ENCODE assay signal across 32 cellular contexts in genomic region chr10:11598749-11599396, GRCh38. TPM values are rescaled to one million over a fixed set of nuclear protein-coding genes. Genes with fewer than 3 reads are reported as not detected.
DNase-seq lines count a peak whose midpoint lies in the region; ATAC-seq, FAIRE-seq and TF ChIP-seq lines count a peak whose summit lies in the region.
"Had no signal": no experiment of that assay in that cellular context is flagged by ENCODE, and none has a peak within 500 bp of the region (broad histone marks: within the 10 kb centered on the region; RNA-seq: fewer than 3 reads in every experiment).

No MANE protein-coding gene starts in this region.

- peak in 3 of 4 donors; percentile 50 to 53 (median 50) for ATAC-seq in right lobe of liver
- ATAC-seq in HepG2, result no peak
- peak; percentile 67 for ATAC-seq in left lobe of liver
- no peak for ATAC-seq in natural killer cell
- ATAC-seq: effector memory CD8-positive, alpha-beta T cell; stimulated activated naive CD8-positive, alpha-beta T cell treated with anti-CD3 and anti-CD28 coated beads, Interleukin-15, amount 100 ng/mL, for 72 hours had no signal

- no peak for DNase-seq in right lobe of liver
- no peak for DNase-seq in HepG2 (ENCODE audit: low spot score)
- no peak for DNase-seq in left lobe of liver (ENCODE audit: low spot score)
- DNase-seq in activated CD4-positive, alpha-beta T cell treated with anti-CD3 and anti-CD28 coated beads for 1 hour, result no peak
- no peak for DNase-seq in natural killer cell
- DNase-seq in T-helper 9 cell, result no peak
- no peak for DNase-seq in MG63
- DNase-seq: activated CD4-positive, alpha-beta T cell treated with anti-CD3 and anti-CD28 coated beads, Interleukin-2, amount 10 ng/mL, durations not matched to agents 24 days and 14 days; activated effector memory CD4-positive, alpha-beta T cell treated with Interleukin-2 at 50 U/mL for 16 hours; activated T-cell treated with anti-CD3 and anti-CD28 coated beads, Interleukin-2, amount 50 U/mL, for 1 hour; effector memory CD8-positive, alpha-beta T cell; EL; glutamatergic neuron; mesenchymal stem cell; NCI-H1105 treated with DMSO at 0.1 percent for 48 hours; NCI-H187 treated with DMSO at 0.1 percent for 48 hours; NCI-H524 treated with DMSO at 0.1 percent for 48 hours; SHP77 treated with DMSO at 0.1 percent for 48 hours; spleen; stimulated activated CD4-positive, alpha-beta T cell treated with anti-CD3 and anti-CD28 coated beads, Interleukin-2, amount 100 ng/mL, for 24 hours; stimulated activated naive CD8-positive, alpha-beta T cell treated with anti-CD3 and anti-CD28 coated beads, Interleukin-15, amount 100 ng/mL, for 72 hours; T1000; uterus had no signal

- in situ Hi-C loops in HepG2 (cut with HindIII; ENCODE audit: extremely low pct_ligation_motif_present, low pct_unique_long_range_greater_than_20kb), result no loop called here

- TF ChIP-seq EP300 in HepG2 (IDR thresholded peaks at IDR 0.05; ENCODE audit: low read depth in 2 of 2, low read length in 2 of 2) (no peak), HepG2 (CRISPR knock-in tag; IDR thresholded peaks at IDR 0.05; ENCODE audit: borderline replicate concordance) (no peak)

- H3K9ac ChIP-seq in HepG2 (ENCODE audit: insufficient read depth, low read depth, low read length) (no peak overlapping the region), OCI-LY1 (ENCODE audit: low read length) (no peak overlapping the region)
- H3K9ac ChIP-seq: parathyroid adenoma had no signal

- H3K4me1 Mint-ChIP-seq in natural killer cell, result no peaks in the 10 kb centered on the region

- peaks cover 93% of the 10 kb centered on the region for H3K79me2 ChIP-seq in HepG2 (ENCODE audit: insufficient read depth, low read length)
- peaks cover 45% of the 10 kb centered on the region for H3K79me2 ChIP-seq in OCI-LY1 (ENCODE audit: insufficient read depth, low read length)

- H3K4me1 ChIP-seq in right lobe of liver, result peaks cover 0 to 31% (median 3%) of the 10 kb centered on the region in 4 donors
- peaks cover 88% of the 10 kb centered on the region for H3K4me1 ChIP-seq in HepG2 (ENCODE audit: insufficient read depth, low read length)
- peaks cover 64% of the 10 kb centered on the region for H3K4me1 ChIP-seq in OCI-LY1 (ENCODE audit: insufficient read depth, low read length, severe bottlenecking)
- H3K4me1 ChIP-seq: ascending aorta, uterus had no signal

- H3K27me3 ChIP-seq in right lobe of liver, result no peaks in the 10 kb centered on the region
- no peaks in the 10 kb centered on the region for H3K27me3 ChIP-seq in HepG2 (ENCODE audit: control insufficient read depth in 1 of 2, insufficient read depth in 2 of 2, low read length in 2 of 2)
- no peaks in the 10 kb centered on the region for H3K27me3 ChIP-seq in OCI-LY1 (ENCODE audit: insufficient read depth, low read length)
- no peaks in the 10 kb centered on the region for H3K27me3 ChIP-seq in MG63
- H3K27me3 ChIP-seq: ascending aorta, right atrium auricular region, spleen, uterus had no signal

- WGBS in right lobe of liver (ENCODE audit: insufficient coverage, low coverage, low lambda C conversion rate, missing lambda C conversion rate), result 48% methylated on average over 8 of the region's 8 CpGs
- 81% methylated on average over 8 of the region's 8 CpGs for WGBS in HepG2 (ENCODE audit: low lambda C conversion rate)

- H3F3A ChIP-seq in OCI-LY1 (ENCODE audit: insufficient read depth, low read length), result no peaks in the 10 kb centered on the region

- H3K9me3 ChIP-seq in right lobe of liver (no peaks in the 10 kb centered on the region), HepG2 (ENCODE audit: low read length) (no peaks in the 10 kb centered on the region), OCI-LY1 (ENCODE audit: low read length) (no peaks in the 10 kb centered on the region), MG63 (no peaks in the 10 kb centered on the region)
- H3K9me3 ChIP-seq: ascending aorta, right atrium auricular region, spleen, thoracic aorta, uterus had no signal

- H4K20me1 ChIP-seq in HepG2 (ENCODE audit: insufficient read depth, low read length), result no peaks in the 10 kb centered on the region; the same call in 1 of the 2 replicates
- H4K20me1 ChIP-seq in OCI-LY1 (ENCODE audit: insufficient read depth, low read length), result no peaks in the 10 kb centered on the region

- H3K4me3 ChIP-seq in right lobe of liver, result no peak overlapping the region
- H3K4me3 ChIP-seq in HepG2 (replicated peaks in 1 of 3; ENCODE audit: insufficient read depth in 1 of 3, low read depth in 2 of 3, low read length in 3 of 3), result no peak overlapping the region
- no peak overlapping the region for H3K4me3 ChIP-seq in OCI-LY1 (ENCODE audit: low read depth, low read length, poor library complexity, severe bottlenecking)
- H3K4me3 ChIP-seq in MG63, result no peak overlapping the region
- H3K4me3 ChIP-seq: ascending aorta, coronary artery, right atrium auricular region, spleen, thoracic aorta, uterus had no signal

- H3K4me3 Mint-ChIP-seq in natural killer cell, result no peak overlapping the region
- H3K4me3 Mint-ChIP-seq: activated CD4-positive, alpha-beta T cell treated with anti-CD3 and anti-CD28 coated beads, Interleukin-2, amount 10 ng/mL, durations not matched to agents 24 days and 14 days; activated naive CD8-positive, alpha-beta T cell; effector memory CD8-positive, alpha-beta T cell; neural crest cell; stimulated activated naive CD8-positive, alpha-beta T cell treated with anti-CD3 and anti-CD28 coated beads, Interleukin-15, amount 100 ng/mL, for 72 hours had no signal

- H2AFZ ChIP-seq in HepG2 (ENCODE audit: low read length), result no peak overlapping the region
- no peak overlapping the region for H2AFZ ChIP-seq in OCI-LY1 (ENCODE audit: low read length)
- H2AFZ ChIP-seq: parathyroid adenoma had no signal

- no peak for TF ChIP-seq RAD21 in HepG2 (CRISPR knock-in tag; IDR thresholded peaks at IDR 0.05)

- no peaks in the 10 kb centered on the region for H3K36me3 Mint-ChIP-seq in natural killer cell

- TF ChIP-seq POLR2A in right lobe of liver (IDR thresholded peaks at IDR 0.05), result no peak
- TF ChIP-seq POLR2A in HepG2 (IDR thresholded peaks at IDR 0.05; ENCODE audit: insufficient read depth in 1 of 2, low read depth in 2 of 2, low read length in 2 of 2), result no peak

- POLR2A ChIA-PET in HepG2 (lab: Yijun Ruan, JAX), result no interaction called here

- H3K9me3 Mint-ChIP-seq in natural killer cell, result no peaks in the 10 kb centered on the region
- H3K9me3 Mint-ChIP-seq: activated CD4-positive, alpha-beta T cell treated with anti-CD3 and anti-CD28 coated beads, Interleukin-2, amount 10 ng/mL, durations not matched to agents 24 days and 14 days; effector memory CD8-positive, alpha-beta T cell; neural crest cell; stimulated activated naive CD8-positive, alpha-beta T cell treated with anti-CD3 and anti-CD28 coated beads, Interleukin-15, amount 100 ng/mL, for 72 hours had no signal

- CTCF ChIA-PET in HepG2 (lab: Yijun Ruan, JAX; ENCODE audit: low intra/inter-chr PET ratio, low total read pairs), result no interaction called here

- H3K27me3 Mint-ChIP-seq in natural killer cell (ENCODE audit: low read depth in 2 of 2), result peaks cover 7 to 9% of the 10 kb centered on the region in 2 donors
- H3K27me3 Mint-ChIP-seq: activated naive CD8-positive, alpha-beta T cell; stimulated activated naive CD8-positive, alpha-beta T cell treated with anti-CD3 and anti-CD28 coated beads, Interleukin-15, amount 100 ng/mL, for 72 hours had no signal

- H3K36me3 ChIP-seq in right lobe of liver, result no peaks in the 10 kb centered on the region
- H3K36me3 ChIP-seq in HepG2 (replicated peaks in 1 of 2; ENCODE audit: control insufficient read depth in 1 of 2, insufficient read depth in 2 of 2, low read length in 2 of 2), result peaks cover 0 to 6% of the 10 kb centered on the region in 2 experiments; a peak in 2 of 5 replicates
- H3K36me3 ChIP-seq in OCI-LY1 (ENCODE audit: insufficient read depth, low read length), result peaks cover 7% of the 10 kb centered on the region
- no peaks in the 10 kb centered on the region for H3K36me3 ChIP-seq in MG63
- H3K36me3 ChIP-seq: ascending aorta, right atrium auricular region, thoracic aorta, uterus had no signal

- H3K4me2 ChIP-seq in HepG2 (ENCODE audit: low read depth, low read length) (no peak overlapping the region), OCI-LY1 (ENCODE audit: low read length) (no peak overlapping the region; the same call in 1 of the 2 replicates)

- TF ChIP-seq CTCF in right lobe of liver (IDR thresholded peaks at IDR 0.05), result no peak
- no peak for TF ChIP-seq CTCF in HepG2 (CRISPR knock-in tag; IDR thresholded peaks at IDR 0.05)
- TF ChIP-seq CTCF in OCI-LY1 (IDR thresholded peaks at IDR 0.05; ENCODE audit: low read length), result no peak
- TF ChIP-seq CTCF in natural killer cell (IDR thresholded peaks at IDR 0.05), result no peak

- BruUV-seq in HepG2 (replicated peaks; lab: Mats Ljungman, UMichigan), result no TSS peak

- FAIRE-seq in HepG2 (lab: Jason Lieb, UNC), result no peak

- no peak overlapping the region for H3K27ac Mint-ChIP-seq in natural killer cell
- H3K27ac Mint-ChIP-seq: activated CD4-positive, alpha-beta T cell treated with anti-CD3 and anti-CD28 coated beads, Interleukin-2, amount 10 ng/mL, durations not matched to agents 24 days and 14 days; activated naive CD8-positive, alpha-beta T cell; effector memory CD8-positive, alpha-beta T cell; stimulated activated naive CD8-positive, alpha-beta T cell treated with anti-CD3 and anti-CD28 coated beads, Interleukin-15, amount 100 ng/mL, for 72 hours had no signal

- H3K27ac ChIP-seq in right lobe of liver (no peak overlapping the region), HepG2 (ENCODE audit: extremely low read length, insufficient read depth, low read length) (no peak overlapping the region), OCI-LY1 (ENCODE audit: low read depth, low read length, poor library complexity, severe bottlenecking) (peak overlapping the region; percentile 24)
- H3K27ac ChIP-seq: ascending aorta, coronary artery, parathyroid adenoma, right atrium auricular region, thoracic aorta, uterus, VCaP had no signal

- intact Hi-C loops in right lobe of liver (cut with DNase I), result no loop called here
- intact Hi-C loops in HepG2 (cut with micrococcal nuclease; ENCODE audit: unreplicated experiment), result no loop called here
- intact Hi-C loops in natural killer cell (cut with micrococcal nuclease), result no loop called here

- H3K9me2 ChIP-seq in OCI-LY1 (ENCODE audit: low read depth, low read length), result no peaks in the 10 kb centered on the region

RNA-seq across cellular contexts. Expression of gene USP6NL, which starts 12.6 kb away (rescaled TPM):
- 10 to 100 TPM in 5 of 6 experiments, 1 to 10 TPM in 1; 8.4 to 15.3 (median 11.5) TPM for total RNA-seq in right lobe of liver
- 22.9 and 26.2 TPM in 2 replicates for total RNA-seq in HepG2 (2016; rRNA removed; fragmentation: Illumina TruSeq; extraction: Trizol)
- 6.3 and 6.6 TPM in 2 replicates for total RNA-seq in HepG2 (2016; cell fraction: cytosol; rRNA removed; fragmentation: Illumina TruSeq; extraction: Trizol; ENCODE audit: low read depth)
- 22.4 and 23.0 TPM in 2 replicates for total RNA-seq in HepG2 (2016; cell fraction: insoluble cytoplasmic fraction; rRNA removed; fragmentation: Illumina TruSeq; extraction: Trizol)
- total RNA-seq in HepG2 (2016; cell fraction: membrane; rRNA removed; fragmentation: Illumina TruSeq; extraction: Trizol), result 19.5 and 20.2 TPM in 2 replicates
- 24.0 and 25.4 TPM in 2 replicates for total RNA-seq in HepG2 (2016; cell fraction: nucleus; rRNA removed; fragmentation: Illumina TruSeq; extraction: Trizol)
- polyA plus RNA-seq in HepG2 (2011; rRNA removed), result 10.0 and 10.5 TPM in 2 replicates
- 7.8 and 8.5 TPM in 2 replicates for polyA plus RNA-seq in HepG2 (2011; cell fraction: cytosol; rRNA removed)
- polyA plus RNA-seq in HepG2 (2011; cell fraction: nucleus; rRNA removed), result 9.9 and 11.7 TPM in 2 replicates
- polyA plus RNA-seq in HepG2 (2012), result 11.7 and 11.8 TPM in 2 replicates
- 6.4 and 6.6 TPM in 2 replicates for polyA plus RNA-seq in HepG2 (2016; cell fraction: cytosol; fragmentation: Illumina TruSeq; extraction: Trizol; ENCODE audit: low read depth)
- polyA plus RNA-seq in HepG2 (2016; cell fraction: insoluble cytoplasmic fraction; fragmentation: Illumina TruSeq; extraction: Trizol; ENCODE audit: low read depth), result 21.5 and 23.7 TPM in 2 replicates
- 14.7 and 15.3 TPM in 2 replicates for polyA plus RNA-seq in HepG2 (2016; cell fraction: membrane; fragmentation: Illumina TruSeq; extraction: Trizol; ENCODE audit: low read depth)
- 17.9 and 18.1 TPM in 2 replicates for polyA plus RNA-seq in HepG2 (2016; cell fraction: nucleus; fragmentation: Illumina TruSeq; extraction: Trizol; ENCODE audit: insufficient read depth, low read depth)
- polyA minus RNA-seq in HepG2 (2011; rRNA and poly(A)+ RNA removed; ENCODE audit: low replicate concordance), result 7.3 and 18.7 TPM in 2 replicates
- 10.2 and 11.8 TPM in 2 replicates for polyA minus RNA-seq in HepG2 (2011; cell fraction: cytosol; rRNA and poly(A)+ RNA removed)
- polyA minus RNA-seq in HepG2 (2011; cell fraction: nucleus; rRNA and poly(A)+ RNA removed), result 45.0 and 45.6 TPM in 2 replicates
- 9.0 TPM for total RNA-seq in left lobe of liver
- total RNA-seq in natural killer cell, result 1 to 10 TPM; 2.3 to 3.7 (median 2.5) TPM
- 4.0 and 7.0 TPM in 2 replicates for total RNA-seq in MG63 (2014; rRNA removed; shearing (Covaris generic); ENCODE audit: low replicate concordance)

Comparison
In these comparisons a context has a peak if more than half of its experiments do, and no peak if none do; other contexts are left out.
1. ATAC-seq: peak in right lobe of liver (3 of 4) and left lobe of liver (single experiment); none in HepG2 (single experiment) and natural killer cell (0 of 3).